Comparison of ENCODE assay signal across 18 cellular contexts in the genomic region with DNA sequence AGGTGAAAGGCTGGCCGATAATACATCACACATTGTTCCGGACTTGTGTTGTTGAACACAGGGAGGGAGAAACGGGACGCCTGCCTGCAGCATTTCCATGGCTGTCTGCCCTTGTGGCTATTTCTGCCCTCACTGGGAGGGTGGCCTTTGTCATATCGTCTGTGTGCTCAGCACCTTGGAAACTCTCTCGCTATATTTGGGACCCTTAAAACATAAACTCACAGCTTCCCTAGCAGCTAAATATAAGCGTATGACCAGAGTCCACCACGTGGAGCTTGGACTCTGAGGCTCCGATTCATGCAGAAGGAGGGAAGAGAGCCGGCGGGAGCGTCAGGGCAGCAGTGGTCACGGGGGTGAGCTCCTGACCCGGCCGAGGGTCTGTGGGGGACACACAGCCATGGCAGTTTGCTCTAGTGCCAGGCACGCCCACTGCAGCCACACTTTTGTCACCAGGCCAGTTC.
"Had no signal": no experiment of that assay in that cellular context is flagged by ENCODE, and none has a peak within 500 bp of the region (broad histone marks: within the 10 kb centered on the region; RNA-seq: fewer than 3 reads in every experiment).

No MANE protein-coding gene starts in this region.

- ATAC-seq: effector memory CD8-positive, alpha-beta T cell; left lung; stimulated activated naive B cell treated with anti-CD40 and anti-IgM and Interleukin-4, amounts not matched to agents 10 μg/mL and 1 μg/mL and 100 μg/mL, for 72 hours had no signal

- H3K4me3 ChIP-seq: left lung, skin epidermis, tibial nerve, vagina had no signal

- H3K27me3 ChIP-seq: brain microvascular endothelial cell, left lung, tibial nerve, vagina had no signal

- H3K4me1 ChIP-seq: left lung, vagina had no signal

- H3K36me3 ChIP-seq: brain microvascular endothelial cell, left lung, tibial nerve, vagina had no signal

- H3K27ac ChIP-seq: brain microvascular endothelial cell, epithelial cell of prostate, left lung, skin epidermis, tibial nerve, vagina had no signal

- H3K9me3 ChIP-seq: left lung, tibial nerve, vagina had no signal

- DNase-seq: activated CD4-positive, alpha-beta memory T cell treated with anti-CD3 and anti-CD28 coated beads, Interleukin-2, amount 10 ng/mL, durations not matched to agents 7 days and 5 days; activated CD4-positive, alpha-beta T cell treated with anti-CD3 and anti-CD28 coated beads for 4 hours; activated T-cell treated with anti-CD3 and anti-CD28 coated beads, Interleukin-2, amount 50 U/mL, for 24 hours; amniotic stem cell; brain microvascular endothelial cell; dermis blood vessel endothelial cell; effector memory CD8-positive, alpha-beta T cell; mesendoderm; nephron progenitor cell; stimulated activated CD4-positive, alpha-beta T cell treated with anti-CD3 and anti-CD28 coated beads, Interleukin-15, amount 100 ng/mL, for 24 hours; stimulated activated CD4-positive, alpha-beta T cell treated with anti-CD3 and anti-CD28 coated beads, Interleukin-4, amount 100 ng/mL, for 1 hour; stimulated activated naive B cell treated with anti-CD40 and anti-IgM and Interleukin-4, amounts not matched to agents 10 μg/mL and 1 μg/mL and 100 μg/mL, for 72 hours; T-helper 2 cell had no signal
